ENCODE assay signal across 19 cellular contexts in the genomic region with DNA sequence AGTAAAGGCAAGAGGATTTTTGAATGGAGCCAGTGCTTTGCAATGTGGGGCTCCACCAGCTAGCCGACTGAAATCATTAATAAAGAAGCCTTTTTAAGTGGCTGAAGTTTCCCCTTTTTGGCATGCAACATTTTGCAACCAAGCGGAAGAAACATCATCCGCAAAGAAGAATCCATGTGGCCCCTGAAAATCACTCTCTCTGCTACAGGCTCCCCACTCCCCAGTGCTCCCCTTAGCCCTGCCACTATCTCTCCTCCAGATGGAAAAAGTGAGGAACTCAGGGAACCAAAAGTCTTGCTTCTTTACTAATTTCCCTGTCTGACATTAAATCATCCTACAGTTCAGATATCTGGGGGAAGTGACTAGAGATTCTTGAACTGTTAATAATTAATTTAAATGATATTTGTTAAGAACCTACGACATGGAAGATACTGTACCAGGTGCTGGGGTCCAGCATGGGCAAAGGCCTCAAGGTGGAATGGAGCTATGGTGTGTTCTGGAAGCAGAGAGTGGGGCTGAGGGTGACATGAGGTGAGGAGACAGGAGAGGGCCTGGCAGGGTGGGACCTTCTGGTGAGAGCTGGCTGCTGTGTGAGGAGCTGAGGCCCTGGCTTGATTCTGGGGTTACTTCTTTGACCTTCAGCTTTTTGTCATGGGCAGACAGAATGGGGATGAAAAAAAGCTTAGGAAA. TPM values are rescaled to one million over a fixed set of nuclear protein-coding genes. Genes with fewer than 3 reads are reported as not detected.
DNase-seq lines count a peak whose midpoint lies in the region; ATAC-seq and TF ChIP-seq lines count a peak whose summit lies in the region.
"Had no signal": no experiment of that assay in that cellular context is flagged by ENCODE, and none has a peak within 500 bp of the region (broad histone marks: within the 10 kb centered on the region; RNA-seq: fewer than 3 reads in every experiment).

No MANE protein-coding gene starts in this region.

- no peaks in the 10 kb centered on the region for H3K36me3 Mint-ChIP-seq in chondrocyte (ENCODE audit: low read depth)
- H3K36me3 Mint-ChIP-seq: natural killer cell had no signal

- no peak overlapping the region for H3K4me3 Mint-ChIP-seq in chondrocyte (ENCODE audit: unreplicated experiment)
- H3K4me3 Mint-ChIP-seq: natural killer cell had no signal

- no peaks in the 10 kb centered on the region for H3K9me3 Mint-ChIP-seq in chondrocyte (ENCODE audit: low read depth)
- H3K9me3 Mint-ChIP-seq: natural killer cell had no signal

- H3K9me3 ChIP-seq in right atrium auricular region (no peaks in the 10 kb centered on the region), neutrophil (no peaks in the 10 kb centered on the region), vagina (no peaks in the 10 kb centered on the region)
- H3K9me3 ChIP-seq: HAP-1, SJCRH30 had no signal

- H3K4me3 ChIP-seq in right atrium auricular region (no peak overlapping the region), neutrophil (ENCODE audit: low read depth in 1 of 2, low read length in 1 of 2) (peak overlapping the region; percentile 19 to 25), vagina (no peak overlapping the region)
- H3K4me3 ChIP-seq: HAP-1, SJCRH30 had no signal

- no peaks in the 10 kb centered on the region for H3K27me3 Mint-ChIP-seq in chondrocyte (ENCODE audit: low read depth)

- ATAC-seq in left ventricle myocardium superior (no peak), GM21619 (IDR thresholded peaks at IDR 0.05; ENCODE audit: unreplicated experiment) (no peak)
- ATAC-seq: natural killer cell had no signal

- peak overlapping the region; percentile 97 for H3K27ac Mint-ChIP-seq in chondrocyte (ENCODE audit: unreplicated experiment)
- H3K27ac Mint-ChIP-seq: natural killer cell had no signal

- TF ChIP-seq POLR2A in vagina (IDR thresholded peaks at IDR 0.05) = no peak

- H3K4me1 ChIP-seq in right atrium auricular region = peaks cover 0 to 70% of the 10 kb centered on the region in 2 donors
- peaks cover 69 to 85% of the 10 kb centered on the region in 2 experiments for H3K4me1 ChIP-seq in neutrophil (ENCODE audit: control insufficient read depth in 1 of 2, insufficient read depth in 1 of 2, low read depth in 1 of 2, low read length in 1 of 2)
- H3K4me1 ChIP-seq in vagina = peaks cover 56% of the 10 kb centered on the region

- intact Hi-C loops in left ventricle myocardium superior (cut with micrococcal nuclease) (no loop called here), vagina (cut with DNase I) (no loop called here)

- H3K4me1 Mint-ChIP-seq in chondrocyte (ENCODE audit: low read depth) = peaks cover 66% of the 10 kb centered on the region
- H3K4me1 Mint-ChIP-seq: natural killer cell had no signal

- peak overlapping the region; percentile 61 to 73 for H3K27ac ChIP-seq in right atrium auricular region
- peak overlapping the region; percentile 97 for H3K27ac ChIP-seq in neutrophil
- H3K27ac ChIP-seq in vagina = peak overlapping the region; percentile 3
- H3K27ac ChIP-seq: KMS-11, SJCRH30 had no signal

- DNase-seq in right atrium auricular region (ENCODE audit: low spot score) (no peak), left ventricle myocardium superior (no peak), chondrocyte (ENCODE audit: low spot score) (no peak), vagina (ENCODE audit: extremely low spot score in 2 of 2) (peak in 1 of 2 donors; percentile 67), 8988T (no peak)
- DNase-seq in activated naive CD4-positive, alpha-beta T cell treated with Interleukin-2 at 50 U/mL for 16 hours = no peak
- DNase-seq: activated CD8-positive, alpha-beta memory T cell treated with anti-CD3 and anti-CD28 coated beads for 24 hours; caudate nucleus; glutamatergic neuron; kidney; natural killer cell; NCI-H1930; NCI-H774; SJCRH30 had no signal

- no peaks in the 10 kb centered on the region for H3K36me3 ChIP-seq in right atrium auricular region
- no peaks in the 10 kb centered on the region for H3K36me3 ChIP-seq in neutrophil
- no peaks in the 10 kb centered on the region for H3K36me3 ChIP-seq in vagina
- H3K36me3 ChIP-seq: HAP-1, SJCRH30 had no signal

- H3K27me3 ChIP-seq in right atrium auricular region (no peaks in the 10 kb centered on the region), neutrophil (peaks cover under 1% of the 10 kb centered on the region), vagina (no peaks in the 10 kb centered on the region)
- H3K27me3 ChIP-seq: SJCRH30 had no signal

- TF ChIP-seq CTCF in right atrium auricular region (IDR thresholded peaks at IDR 0.05) (no peak), chondrocyte (IDR thresholded peaks at IDR 0.05) (no peak), neutrophil (IDR thresholded peaks at IDR 0.05) (no peak), vagina (IDR thresholded peaks at IDR 0.05) (no peak)

RNA-seq across cellular contexts. Expression of a gene that starts 6.1 kb away (rescaled TPM):
- 100 to 1,000 TPM in 1 of 2 donors, 10 to 100 TPM in 1; 46.3 to 118 TPM for total RNA-seq in right atrium auricular region
- total RNA-seq in left ventricle myocardium superior = 22.3 TPM
- 15.4 to 42.1 TPM (median 36.6 TPM) in 3 replicates for total RNA-seq in chondrocyte
- total RNA-seq in vagina = 15.2 TPM
- total RNA-seq: natural killer cell had no signal

RNA-seq across cellular contexts. Expression of a gene that starts 21.1 kb away (rescaled TPM):
- total RNA-seq in right atrium auricular region (not detected), left ventricle myocardium superior (not detected), chondrocyte (not detected in 3 replicates), vagina (not detected)
- total RNA-seq: kidney, natural killer cell, SJCRH30 had no signal

RNA-seq across cellular contexts. Expression of a gene that starts 36.6 kb away (rescaled TPM):
- 1 to 10 TPM in 1 of 2 donors, under 1 TPM in 1; 0.75 to 1.6 TPM for total RNA-seq in right atrium auricular region
- 5.4 TPM for total RNA-seq in left ventricle myocardium superior
- not detected in 3 replicates for total RNA-seq in chondrocyte
- 1.2 TPM for total RNA-seq in vagina
- total RNA-seq: kidney, natural killer cell, SJCRH30, subcutaneous adipose tissue had no signal

Comparison
In these comparisons a context has a peak if more than half of its experiments do, and no peak if none do; other contexts are left out.
1. H3K27ac ChIP-seq: peak in every context shown above with its lines; median percentile 97 in neutrophil; 67 in right atrium auricular region; 3 in vagina.
2. H3K4me3 ChIP-seq: peak in neutrophil (2 of 2); none in right atrium auricular region (0 of 2) and vagina (0 of 2).